23 cellular contexts compared by ENCODE assay signal in genomic region chr3:5583920-5584319, GRCh38.
"Had no signal": no experiment of that assay in that cellular context is flagged by ENCODE, and none has a peak within 500 bp of the region (broad histone marks: within the 10 kb centered on the region; RNA-seq: fewer than 3 reads in every experiment).

No MANE protein-coding gene starts in this region.

- H2AFZ ChIP-seq: hepatocyte had no signal

- H3K27me3 ChIP-seq: hepatocyte, pancreas, thyroid gland had no signal

- H3K4me3 ChIP-seq: hepatocyte, left ventricle myocardium inferior, pancreas, psoas muscle, thyroid gland had no signal

- DNase-seq: activated CD4-positive, alpha-beta T cell treated with anti-CD3 and anti-CD28 coated beads for 4 hours; activated CD4-positive, alpha-beta T cell treated with anti-CD3 and anti-CD28 coated beads, Interleukin-2, amount 50 U/mL, for 48 hours; activated CD4-positive, CD25-positive, alpha-beta regulatory T cell; activated naive CD4-positive, alpha-beta T cell treated with anti-CD3 and anti-CD28 coated beads for 36 hours; activated T-cell treated with anti-CD3 and anti-CD28 coated beads, Interleukin-2, amount 50 U/mL, for 48 hours; amygdala; cerebellar nuclear complex; effector CD4-positive, alpha-beta T cell; foreskin melanocyte; glutamatergic neuron; immature natural killer cell; left ventricle myocardium inferior; pancreas; psoas muscle; right cardiac atrium; stimulated activated CD4-positive, alpha-beta T cell treated with anti-CD3 and anti-CD28 coated beads, Interleukin-12 subunit alpha, Interleukin-12 subunit beta, amount 100 ng/mL, for 4 hours; substantia nigra; thyroid gland had no signal

- H3K4me1 Mint-ChIP-seq: immature natural killer cell, mesothelial cell of epicardium had no signal

- ATAC-seq: natural killer cell treated with Interleukin-12 subunit alpha and Interleukin-12 subunit beta and Interleukin-15 and Interleukin-18, amount 100 ng/mL, for 72 hours; pancreas; psoas muscle; right cardiac atrium had no signal

- H3K27ac Mint-ChIP-seq: activated naive CD4-positive, alpha-beta T cell treated with anti-CD3 and anti-CD28 coated beads for 36 hours; dendritic cell treated with granulocyte-macrophage colony-stimulating factor and Interleukin-4, amounts not matched to agents 40 ng/mL and 50 ng/mL, for 4 days; immature natural killer cell; mesothelial cell of epicardium; natural killer cell treated with Interleukin-12 subunit alpha and Interleukin-12 subunit beta and Interleukin-15 and Interleukin-18, amount 100 ng/mL, for 72 hours; stimulated activated naive CD8-positive, alpha-beta T cell treated with anti-CD3 and anti-CD28 coated beads, Interleukin-15, Interleukin-2, amounts not matched to agents 100 ng/mL and 50 ng/mL, for 24 hours had no signal

- H3K4me2 ChIP-seq: hepatocyte had no signal

- H3K27ac ChIP-seq: hepatocyte, left ventricle myocardium inferior, pancreas, psoas muscle, thyroid gland had no signal

- H3K79me2 ChIP-seq: hepatocyte had no signal

- H3K4me3 Mint-ChIP-seq: activated naive CD4-positive, alpha-beta T cell treated with anti-CD3 and anti-CD28 coated beads for 36 hours; dendritic cell treated with granulocyte-macrophage colony-stimulating factor and Interleukin-4, amounts not matched to agents 40 ng/mL and 50 ng/mL, for 4 days; immature natural killer cell; mesothelial cell of epicardium; natural killer cell treated with Interleukin-12 subunit alpha and Interleukin-12 subunit beta and Interleukin-15 and Interleukin-18, amount 100 ng/mL, for 72 hours; stimulated activated naive CD8-positive, alpha-beta T cell treated with anti-CD3 and anti-CD28 coated beads, Interleukin-15, Interleukin-2, amounts not matched to agents 100 ng/mL and 50 ng/mL, for 24 hours had no signal

- H3K9me3 ChIP-seq: left ventricle myocardium inferior, pancreas, psoas muscle, thyroid gland had no signal

- H3K36me3 Mint-ChIP-seq: immature natural killer cell; mesothelial cell of epicardium; natural killer cell treated with Interleukin-12 subunit alpha and Interleukin-12 subunit beta and Interleukin-15 and Interleukin-18, amount 100 ng/mL, for 72 hours had no signal

- H3K9me3 Mint-ChIP-seq: activated naive CD4-positive, alpha-beta T cell treated with anti-CD3 and anti-CD28 coated beads for 36 hours; dendritic cell treated with granulocyte-macrophage colony-stimulating factor and Interleukin-4, amounts not matched to agents 40 ng/mL and 50 ng/mL, for 4 days; mesothelial cell of epicardium; stimulated activated naive CD8-positive, alpha-beta T cell treated with anti-CD3 and anti-CD28 coated beads, Interleukin-15, Interleukin-2, amounts not matched to agents 100 ng/mL and 50 ng/mL, for 24 hours had no signal

- H3K27me3 Mint-ChIP-seq: natural killer cell treated with Interleukin-12 subunit alpha and Interleukin-12 subunit beta and Interleukin-15 and Interleukin-18, amount 100 ng/mL, for 72 hours; stimulated activated naive CD8-positive, alpha-beta T cell treated with anti-CD3 and anti-CD28 coated beads, Interleukin-15, Interleukin-2, amounts not matched to agents 100 ng/mL and 50 ng/mL, for 24 hours had no signal

- H3K4me1 ChIP-seq: left ventricle myocardium inferior, pancreas, psoas muscle, thyroid gland had no signal

- H3K36me3 ChIP-seq: left ventricle myocardium inferior, pancreas, thyroid gland had no signal
